28 cellular contexts compared by ENCODE assay signal in the genomic region with DNA sequence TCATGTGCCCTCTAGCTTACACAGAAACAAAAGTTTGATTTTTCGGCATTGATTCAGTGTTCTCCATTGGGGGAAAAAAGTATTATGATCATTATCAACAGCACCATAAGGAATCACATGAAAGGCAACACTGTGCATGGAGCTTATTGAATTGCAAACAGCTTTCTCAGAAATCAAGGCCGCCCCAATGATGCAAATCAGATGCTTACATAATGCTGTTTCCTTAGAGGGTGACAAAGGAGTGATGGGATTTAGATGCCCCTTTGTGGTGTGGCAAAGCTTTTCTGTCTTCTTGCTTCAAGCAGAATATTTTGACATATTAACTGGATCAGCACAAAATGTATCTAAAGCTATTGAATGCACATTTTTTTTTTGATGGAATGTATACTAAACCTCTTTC.
"Had no signal": no experiment of that assay in that cellular context is flagged by ENCODE, and none has a peak within 500 bp of the region (broad histone marks: within the 10 kb centered on the region; RNA-seq: fewer than 3 reads in every experiment).

No MANE protein-coding gene starts in this region.

- H3K4me3 ChIP-seq: body of pancreas, breast epithelium had no signal

- H3K27me3 ChIP-seq: body of pancreas, breast epithelium had no signal

- H3K9me3 Mint-ChIP-seq: activated B cell treated with CpG ODN at 0.5 μM for 24 hours; activated CD8-positive, alpha-beta T cell treated with anti-CD3 and anti-CD28 coated beads for 36 hours; activated naive CD4-positive, alpha-beta T cell treated with anti-CD3 and anti-CD28 coated beads, Interleukin-2, amount 50 U/mL, for 24 hours; activated naive CD8-positive, alpha-beta T cell treated with anti-CD3 and anti-CD28 coated beads, Interleukin-2, amount 10 ng/mL, durations not matched to agents 7 days and 5 days; activated T-cell treated with anti-CD3 and anti-CD28 coated beads, Interleukin-2, amount 50 U/mL, for 24 hours; activated T-helper 2 cell treated with anti-CD3 and anti-CD28 coated beads, Interferon-gamma antibody, Interleukin-2, Interleukin-4, amounts not matched to agents 10 μg/mL and 5 μg/mL and 100 μg/mL, durations not matched to agents 14 hours and 24 hours and 36 hours had no signal

- DNase-seq: activated B cell treated with CpG ODN at 0.5 μM for 24 hours; activated CD4-positive, alpha-beta T cell treated with anti-CD3 and anti-CD28 coated beads for 48 hours; activated CD4-positive, CD25-positive, alpha-beta regulatory T cell treated with anti-CD3 and anti-CD28 coated beads, Interleukin-2, amount 50 U/mL, for 72 hours; activated CD8-positive, alpha-beta T cell treated with anti-CD3 and anti-CD28 coated beads for 36 hours; activated gamma-delta T cell; activated naive CD4-positive, alpha-beta T cell treated with Interleukin-2 at 50 U/mL for 16 hours; activated naive CD8-positive, alpha-beta T cell treated with anti-CD3 and anti-CD28 coated beads, Interleukin-2, amount 10 ng/mL, durations not matched to agents 7 days and 5 days; activated T-cell treated with anti-CD3 and anti-CD28 coated beads, Interleukin-2, amount 50 U/mL, for 24 hours; body of pancreas; NCI-H1048; NCI-H1105 treated with DMSO at 0.1 percent for 48 hours; NCI-H1436; NCI-H1694; NCI-H1930; NCI-H2081 treated with DMSO at 0.1 percent for 48 hours; NCI-H226; NCI-H446 treated with DMSO at 0.1 percent for 48 hours; NCI-H524; NCI-H748 treated with DMSO at 0.1 percent for 48 hours; Right ventricle myocardium superior; SW 1271; T-helper 1 cell; T-helper 2 cell; T-helper 9 cell had no signal

- H3K9me3 ChIP-seq: body of pancreas, breast epithelium had no signal

- H3K36me3 ChIP-seq: breast epithelium had no signal

- H3K4me1 ChIP-seq: body of pancreas, breast epithelium had no signal

- H3K27me3 Mint-ChIP-seq: activated CD8-positive, alpha-beta T cell treated with anti-CD3 and anti-CD28 coated beads for 36 hours; activated naive CD4-positive, alpha-beta T cell treated with anti-CD3 and anti-CD28 coated beads, Interleukin-2, amount 50 U/mL, for 24 hours; activated naive CD8-positive, alpha-beta T cell treated with anti-CD3 and anti-CD28 coated beads, Interleukin-2, amount 10 ng/mL, durations not matched to agents 7 days and 5 days; activated T-cell treated with anti-CD3 and anti-CD28 coated beads, Interleukin-2, amount 50 U/mL, for 24 hours had no signal

- H3K27ac ChIP-seq: body of pancreas, breast epithelium, VCaP had no signal

- H3K27ac Mint-ChIP-seq: activated B cell treated with CpG ODN at 0.5 μM for 24 hours; activated CD8-positive, alpha-beta T cell treated with anti-CD3 and anti-CD28 coated beads for 36 hours; activated naive CD4-positive, alpha-beta T cell treated with anti-CD3 and anti-CD28 coated beads, Interleukin-2, amount 50 U/mL, for 24 hours; activated naive CD8-positive, alpha-beta T cell treated with anti-CD3 and anti-CD28 coated beads, Interleukin-2, amount 10 ng/mL, durations not matched to agents 7 days and 5 days; activated T-cell treated with anti-CD3 and anti-CD28 coated beads, Interleukin-2, amount 50 U/mL, for 24 hours; activated T-helper 2 cell treated with anti-CD3 and anti-CD28 coated beads, Interferon-gamma antibody, Interleukin-2, Interleukin-4, amounts not matched to agents 10 μg/mL and 5 μg/mL and 100 μg/mL, durations not matched to agents 14 hours and 24 hours and 36 hours had no signal

- H3K4me3 Mint-ChIP-seq: activated B cell treated with CpG ODN at 0.5 μM for 24 hours; activated CD8-positive, alpha-beta T cell treated with anti-CD3 and anti-CD28 coated beads for 36 hours; activated naive CD4-positive, alpha-beta T cell treated with anti-CD3 and anti-CD28 coated beads, Interleukin-2, amount 50 U/mL, for 24 hours; activated naive CD8-positive, alpha-beta T cell treated with anti-CD3 and anti-CD28 coated beads, Interleukin-2, amount 10 ng/mL, durations not matched to agents 7 days and 5 days; activated T-cell treated with anti-CD3 and anti-CD28 coated beads, Interleukin-2, amount 50 U/mL, for 24 hours had no signal

- ATAC-seq: activated CD8-positive, alpha-beta T cell treated with anti-CD3 and anti-CD28 coated beads for 36 hours; body of pancreas had no signal

- H3K36me3 Mint-ChIP-seq: activated naive CD4-positive, alpha-beta T cell treated with anti-CD3 and anti-CD28 coated beads, Interleukin-2, amount 50 U/mL, for 24 hours; activated naive CD8-positive, alpha-beta T cell treated with anti-CD3 and anti-CD28 coated beads, Interleukin-2, amount 10 ng/mL, durations not matched to agents 7 days and 5 days had no signal
